ENCODE assay signal across 20 cellular contexts in the genomic region with DNA sequence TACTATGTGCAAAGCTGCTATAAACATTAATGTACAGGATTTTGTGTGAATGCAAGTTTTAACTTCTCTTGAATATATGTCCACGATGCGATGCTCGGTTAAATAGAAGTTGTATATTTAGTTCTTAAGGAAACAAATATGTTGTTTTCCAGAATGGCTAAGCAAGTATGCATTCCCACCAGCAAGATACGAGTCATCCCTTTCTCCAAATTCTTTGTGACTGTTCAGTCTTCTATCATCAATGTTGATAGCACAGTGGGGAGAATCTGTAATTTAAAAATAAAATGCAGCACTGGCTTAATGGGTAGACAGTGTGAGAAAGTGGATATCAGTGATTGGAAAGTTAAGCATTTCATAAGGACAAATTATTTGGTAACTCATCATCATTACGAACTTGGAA.
"Had no signal": no experiment of that assay in that cellular context is flagged by ENCODE, and none has a peak within 500 bp of the region (broad histone marks: within the 10 kb centered on the region; RNA-seq: fewer than 3 reads in every experiment).

No MANE protein-coding gene starts in this region.

- FAIRE-seq: endometrium had no signal

- H3K27ac ChIP-seq: coronary artery, lower lobe of right lung, neutrophil, parathyroid adenoma, sigmoid colon, spleen, upper lobe of right lung had no signal

- H3K27me3 ChIP-seq: neutrophil, sigmoid colon, spleen, upper lobe of right lung had no signal

- H3K4me3 ChIP-seq: coronary artery, lower lobe of right lung, sigmoid colon, spleen, upper lobe of right lung had no signal

- H2AFZ ChIP-seq: parathyroid adenoma had no signal

- H3K9ac ChIP-seq: parathyroid adenoma had no signal

- ATAC-seq: activated CD8-positive, alpha-beta T cell treated with anti-CD3 and anti-CD28 coated beads, Interleukin-2, amount 10 ng/mL, durations not matched to agents 7 days and 5 days; lower lobe of right lung; natural killer cell; stimulated activated memory B cell treated with anti-CD40 and anti-IgM and Interleukin-4, amounts not matched to agents 10 μg/mL and 1 μg/mL and 100 μg/mL, for 72 hours; upper lobe of right lung had no signal

- H3K36me3 ChIP-seq: lower lobe of right lung, neutrophil, sigmoid colon, spleen, upper lobe of right lung had no signal

- H3K4me1 ChIP-seq: lower lobe of right lung, parathyroid adenoma, sigmoid colon, spleen, upper lobe of right lung had no signal

- H3K79me2 ChIP-seq: parathyroid adenoma had no signal

- H3K9me3 ChIP-seq: lower lobe of right lung, neutrophil, sigmoid colon, upper lobe of right lung had no signal

- DNase-seq: activated CD4-positive, alpha-beta T cell treated with anti-CD3 and anti-CD28 coated beads, Interleukin-2, amount 10 ng/mL, durations not matched to agents 24 days and 14 days; activated CD8-positive, alpha-beta T cell treated with anti-CD3 and anti-CD28 coated beads, Interleukin-2, amount 10 ng/mL, durations not matched to agents 7 days and 5 days; activated naive CD4-positive, alpha-beta T cell treated with Interleukin-2 at 50 U/mL for 16 hours; activated T-cell treated with anti-CD3 and anti-CD28 coated beads, Interleukin-2, amount 50 U/mL, for 24 hours; anterior cingulate cortex; foreskin melanocyte; glutamatergic neuron; hippocampal formation; islet precursor cell; lower lobe of right lung; natural killer cell; sigmoid colon; spleen; stimulated activated CD4-positive, alpha-beta T cell treated with anti-CD3 and anti-CD28 coated beads, Interleukin-4, amount 100 ng/mL, for 4 hours; upper lobe of right lung had no signal
